12 cellular contexts compared by ENCODE assay signal in genomic region chr9:88530051-88530450, GRCh38. TPM values are rescaled to one million over a fixed set of nuclear protein-coding genes. Genes with fewer than 3 reads are reported as not detected.
DNase-seq lines count a peak whose midpoint lies in the region; ATAC-seq, FAIRE-seq and TF ChIP-seq lines count a peak whose summit lies in the region.
"Had no signal": no experiment of that assay in that cellular context is flagged by ENCODE, and none has a peak within 500 bp of the region (broad histone marks: within the 10 kb centered on the region; RNA-seq: fewer than 3 reads in every experiment).

No MANE protein-coding gene starts in this region.

- TF ChIP-seq CTCF in astrocyte of the spinal cord (IDR thresholded peaks at IDR 0.05; ENCODE audit: low read depth, low read length) (no peak), kidney (IDR thresholded peaks at IDR 0.05; ENCODE audit: borderline replicate concordance, extremely low read depth, insufficient read depth) (no peak), heart right ventricle (IDR thresholded peaks at IDR 0.05) (no peak), right atrium auricular region (IDR thresholded peaks at IDR 0.05) (no peak)

- intact Hi-C loops in kidney (cut with DNase I) = no loop called here
- intact Hi-C loops in heart right ventricle (cut with DNase I) = loop anchor here in 1 of 10 donors (10.0 kb wide), 1 partner anchor 115 kb away; no protein-coding TSS in a partner anchor

- H3K4me3 ChIP-seq in astrocyte of the spinal cord (ENCODE audit: low read depth, low read length) (no peak overlapping the region), kidney (ENCODE audit: low read length in 2 of 2) (no peak overlapping the region), heart right ventricle (no peak overlapping the region), right atrium auricular region (no peak overlapping the region)

- H3K36me3 ChIP-seq in kidney (ENCODE audit: control insufficient read depth in 1 of 2, insufficient read depth in 2 of 2, low read length in 2 of 2) = no peaks in the 10 kb centered on the region
- H3K36me3 ChIP-seq in heart right ventricle = no peaks in the 10 kb centered on the region
- no peaks in the 10 kb centered on the region for H3K36me3 ChIP-seq in right atrium auricular region

- peaks cover 13 to 19% of the 10 kb centered on the region in 2 donors for H3K4me1 ChIP-seq in kidney (ENCODE audit: control insufficient read depth in 1 of 2, insufficient read depth in 1 of 2, low read depth in 1 of 2, low read length in 2 of 2)
- peaks cover 0 to 9% (median 2%) of the 10 kb centered on the region in 9 donors for H3K4me1 ChIP-seq in heart right ventricle
- peaks cover 0 to 12% of the 10 kb centered on the region in 2 donors for H3K4me1 ChIP-seq in right atrium auricular region

- in situ Hi-C loops in astrocyte of the spinal cord (cut with HindIII; ENCODE audit: low sequenced_read_pairs) = no loop called here

- 79 to 87% methylated on average over 1 of the region's 1 CpG for WGBS in heart right ventricle, 2 donors

- H3K27ac ChIP-seq in kidney (ENCODE audit: low read depth in 2 of 2, low read length in 2 of 2) (peak overlapping the region; percentile 86 to 92), heart right ventricle (peak overlapping the region in 5 of 10 donors; percentile 12 to 49 (median 24)), right atrium auricular region (peak overlapping the region in 1 of 2 donors; percentile 35)

- no peaks in the 10 kb centered on the region for H3K9me3 ChIP-seq in kidney (ENCODE audit: control insufficient read depth in 1 of 2, low read length in 2 of 2)
- H3K9me3 ChIP-seq in heart right ventricle = no peaks in the 10 kb centered on the region
- no peaks in the 10 kb centered on the region for H3K9me3 ChIP-seq in right atrium auricular region

- H3K27me3 ChIP-seq in heart right ventricle (peaks cover 0 to 29% (median 5%) of the 10 kb centered on the region in 7 donors), right atrium auricular region (peaks cover 0 to 3% of the 10 kb centered on the region in 2 donors)

- H3K9ac ChIP-seq in kidney (ENCODE audit: low read length in 2 of 2) = no peak overlapping the region

- FAIRE-seq in A204.1 (lab: Jason Lieb, UNC) = peak; percentile 65
- FAIRE-seq in kidney (lab: Jason Lieb, UNC) = peak; percentile 93

- ATAC-seq in heart right ventricle = no peak
- ATAC-seq in GM19463 (IDR thresholded peaks at IDR 0.05; ENCODE audit: unreplicated experiment) = no peak

- DNase-seq in HS-5 (ENCODE audit: low read depth) (peak; percentile 72), astrocyte of the spinal cord (ENCODE audit: low read depth, low spot score) (peak; percentile 74), kidney (no peak), heart right ventricle (no peak), SIG-M5 treated with dmso at 0.1 percent for 504 hours (lab: John Stamatoyannopoulos, UW; ENCODE audit: unreplicated experiment) (no peak), right atrium auricular region (ENCODE audit: low spot score) (no peak)
- DNase-seq: activated CD4-positive, alpha-beta memory T cell treated with anti-CD3 and anti-CD28 coated beads for 36 hours; activated naive CD4-positive, alpha-beta T cell treated with anti-CD3 and anti-CD28 coated beads, Interleukin-2, amount 10 ng/mL, durations not matched to agents 7 days and 5 days; NCI-H1417; NCI-H82 had no signal

RNA-seq across cellular contexts. Expression of gene NXNL2, which starts 4.9 kb away (rescaled TPM):
- total RNA-seq in kidney (3.6 TPM), heart right ventricle (not detected), right atrium auricular region (not detected)
- polyA plus RNA-seq in kidney (ENCODE audit: insufficient read depth, low read depth, low replicate concordance) (4.9 TPM), heart right ventricle (under 1 TPM in 1 of 2 donors, not detected in 1; 0.09 TPM)
- total RNA-seq: activated CD4-positive, alpha-beta memory T cell treated with anti-CD3 and anti-CD28 coated beads for 36 hours had no signal

Comparison
In these comparisons a context has a peak if more than half of its experiments do, and no peak if none do; other contexts are left out.
1. DNase-seq: peak in HS-5 (single experiment) and astrocyte of the spinal cord (single experiment); none in kidney (single experiment), heart right ventricle (0 of 2), SIG-M5 treated with dmso at 0.1 percent for 504 hours (single experiment) and right atrium auricular region (single experiment).